9 cellular contexts compared by ENCODE assay signal in genomic region chr5:3221432-3221831, GRCh38.
"Had no signal": no experiment of that assay in that cellular context is flagged by ENCODE, and none has a peak within 500 bp of the region (broad histone marks: within the 10 kb centered on the region; RNA-seq: fewer than 3 reads in every experiment).

No MANE protein-coding gene starts in this region.

- H3K36me3 Mint-ChIP-seq: IgD-negative memory B cell had no signal

- DNase-seq: GM23248, GOT3, H7, HFFc6 had no signal

- H3K4me1 ChIP-seq: HAP-1 had no signal

- H3K27ac Mint-ChIP-seq: HFFc6, IgD-negative memory B cell had no signal

- H3K4me3 Mint-ChIP-seq: HFFc6, IgD-negative memory B cell had no signal

- H3K36me3 ChIP-seq: HAP-1 had no signal

- H3K27ac ChIP-seq: GM23248, HL-60 had no signal

- H3K4me3 ChIP-seq: GM23248, HAP-1 had no signal

- H3K27me3 Mint-ChIP-seq: IgD-negative memory B cell had no signal

- H3K9me3 ChIP-seq: HAP-1 had no signal

- ATAC-seq: HCT116, HepG2 had no signal
